ENCODE assay signal across 8 cellular contexts in genomic region chr17:879546-879945, GRCh38.
DNase-seq lines count a peak whose midpoint lies in the region; ATAC-seq and TF ChIP-seq lines count a peak whose summit lies in the region.

No MANE protein-coding gene starts in this region.

- H3K27ac ChIP-seq in RWPE1 (peak overlapping the region; percentile 86), psoas muscle (peak overlapping the region; percentile 79), vagina (peak overlapping the region; percentile 80)

- H3K4me3 ChIP-seq in AG09309 (ENCODE audit: control insufficient read depth, low read depth, low read length) (no peak overlapping the region), psoas muscle (no peak overlapping the region), vagina (no peak overlapping the region)

- H3K36me3 ChIP-seq in psoas muscle (ENCODE audit: insufficient read depth in 1 of 2, low read depth in 1 of 2): no peaks in the 10 kb centered on the region
- no peaks in the 10 kb centered on the region for H3K36me3 ChIP-seq in vagina

- intact Hi-C loops in Right ventricle myocardium inferior (cut with DNase I): no loop called here
- intact Hi-C loops in psoas muscle (cut with DNase I): loop anchor here (5.0 kb wide), 2 partner anchors 47 to 77 kb away; no protein-coding TSS in a partner anchor
- intact Hi-C loops in vagina (cut with DNase I): no loop called here

- 30 to 33% (median 32%) methylated on average over 16 of the region's 16 CpGs for WGBS in psoas muscle, 3 donors

- CTCF ChIA-PET in RWPE1 (lab: Yijun Ruan, JAX): interaction anchor here (0.6 to 1.5 kb wide), 5 partner anchors 32 to 100 kb away, joined by 4 to 5 read pairs (median 5); partner anchors contain the start of gene NXN

- H3K4me1 ChIP-seq in psoas muscle: peaks cover 46% of the 10 kb centered on the region
- H3K4me1 ChIP-seq in vagina: peaks cover 59% of the 10 kb centered on the region

- ATAC-seq in HG02973 (IDR thresholded peaks at IDR 0.05; ENCODE audit: unreplicated experiment) (peak; percentile 53), Right ventricle myocardium inferior (peak; percentile 54), psoas muscle (peak; percentile 28 to 67 (median 53)), HG03442 (IDR thresholded peaks at IDR 0.05; ENCODE audit: unreplicated experiment) (no peak)

- H3K27me3 ChIP-seq in psoas muscle (ENCODE audit: insufficient read depth in 3 of 3, low read length in 2 of 3): no peaks in the 10 kb centered on the region
- no peaks in the 10 kb centered on the region for H3K27me3 ChIP-seq in vagina

- TF ChIP-seq POLR2A in vagina (IDR thresholded peaks at IDR 0.05): no peak

- TF ChIP-seq CTCF in AG09309 (IDR thresholded peaks at IDR 0.05; ENCODE audit: control insufficient read depth, insufficient read depth, low read depth, low read length, missing control alignments) (peak; percentile 60), RWPE1 (conservative IDR thresholded peaks at IDR 0.05; ENCODE audit: low read depth) (peak; percentile 75), psoas muscle (IDR thresholded peaks at IDR 0.05) (peak; percentile 67), vagina (IDR thresholded peaks at IDR 0.05) (peak; percentile 21 to 60 (median 34))

- DNase-seq in AG09309 (ENCODE audit: low read depth): no peak
- DNase-seq in RWPE1 (ENCODE audit: low spot score): peak; percentile 88
- peak; percentile 69 for DNase-seq in activated naive CD4-positive, alpha-beta T cell treated with Interleukin-2 at 50 U/mL for 16 hours
- peak; percentile 84 for DNase-seq in Right ventricle myocardium inferior (ENCODE audit: missing footprints)
- peak; percentile 78 to 86 for DNase-seq in psoas muscle
- DNase-seq in vagina (ENCODE audit: extremely low spot score in 2 of 2): no peak

- H3K9me3 ChIP-seq in psoas muscle: no peaks in the 10 kb centered on the region
- no peaks in the 10 kb centered on the region for H3K9me3 ChIP-seq in vagina

- POLR2A ChIA-PET in RWPE1 (lab: Yijun Ruan, JAX; ENCODE audit: low non-redundant PET): no interaction called here

Comparison
In these comparisons a context has a peak if more than half of its experiments do, and no peak if none do; other contexts are left out.
1. DNase-seq: peak in RWPE1 (single experiment), activated naive CD4-positive, alpha-beta T cell treated with Interleukin-2 at 50 U/mL for 16 hours (single experiment), Right ventricle myocardium inferior (single experiment) and psoas muscle (2 of 2); none in AG09309 (single experiment) and vagina (0 of 2).
2. intact Hi-C loops: an anchor here in psoas muscle (5.0 kb wide); none called in Right ventricle myocardium inferior and vagina.
3. Peak in every context shown above with its lines, with median percentiles within 50 percentile points of each other: CTCF ChIP-seq and H3K27ac ChIP-seq.